8 cellular contexts compared by ENCODE assay signal in the genomic region with DNA sequence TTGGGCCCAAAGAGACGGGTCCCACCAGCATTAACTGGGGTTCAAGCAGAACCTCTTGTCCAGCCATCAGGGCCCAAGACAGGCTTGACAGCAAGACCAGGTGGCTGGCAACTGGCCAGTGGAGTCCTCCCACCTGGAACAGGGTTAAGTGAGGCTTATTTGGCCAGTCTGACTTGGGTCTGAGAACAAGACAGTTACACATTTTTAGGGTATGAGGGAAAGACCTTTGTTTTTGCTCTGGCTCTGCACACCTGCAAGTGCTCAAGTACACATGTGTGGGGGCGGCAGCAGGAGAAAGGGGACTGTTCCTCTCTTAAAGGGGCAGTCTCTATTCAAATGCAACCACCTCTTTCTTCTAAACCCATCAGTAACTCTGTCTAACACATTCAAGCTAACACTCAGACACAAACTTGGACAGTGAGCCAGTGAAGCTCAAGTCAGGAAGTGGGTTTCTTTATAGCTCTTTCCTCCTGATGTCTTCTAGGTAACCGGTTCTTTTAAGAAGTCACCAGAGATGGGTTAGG.
DNase-seq lines count a peak whose midpoint lies in the region; ATAC-seq and TF ChIP-seq lines count a peak whose summit lies in the region.

No MANE protein-coding gene starts in this region.

- H3K9me3 ChIP-seq in neural progenitor cell (ENCODE audit: low read depth) = no peaks in the 10 kb centered on the region

- no peaks in the 10 kb centered on the region for H3K27me3 ChIP-seq in neural progenitor cell

- TF ChIP-seq CTCF in coronary artery (IDR thresholded peaks at IDR 0.05) (no peak), neural progenitor cell (IDR thresholded peaks at IDR 0.05) (no peak)

- in situ Hi-C loops in KBM-7 (cut with MboI; ENCODE audit: low pct_unique_long_range_greater_than_20kb, low sequenced_read_pairs) = no loop called here

- H3K27me3 Mint-ChIP-seq in neural progenitor cell (ENCODE audit: insufficient read depth, low read depth) = peaks cover 3% of the 10 kb centered on the region

- H3K36me3 ChIP-seq in neural progenitor cell = no peaks in the 10 kb centered on the region

- ATAC-seq in HG03097 (IDR thresholded peaks at IDR 0.05; ENCODE audit: low FRiP score, unreplicated experiment) = peak; percentile 33

- H3K27ac ChIP-seq in coronary artery (no peak overlapping the region), neural progenitor cell (no peak overlapping the region)

- no peaks in the 10 kb centered on the region for H4K20me1 ChIP-seq in neural progenitor cell (ENCODE audit: low read depth)

- H2AFZ ChIP-seq in neural progenitor cell (replicated peaks) = no peak overlapping the region

- no peak overlapping the region for H3K4me3 Mint-ChIP-seq in neural progenitor cell

- DNase-seq in stimulated activated CD4-positive, alpha-beta T cell treated with anti-CD3 and anti-CD28 coated beads, Interleukin-15, amount 100 ng/mL, for 24 hours = peak; percentile 66
- DNase-seq in stimulated activated CD4-positive, alpha-beta T cell treated with anti-CD3 and anti-CD28 coated beads, Interleukin-2, amount 100 ng/mL, for 48 hours = no peak
- peak; percentile 61 to 68 for DNase-seq in activated T-cell treated with anti-CD3 and anti-CD28 coated beads, Interleukin-2, amount 50 U/mL, for 48 hours
- peak in 4 of 6 experiments; percentile 28 to 68 (median 68) for DNase-seq in stimulated activated naive CD4-positive, alpha-beta T cell (lab: John Stamatoyannopoulos, UW)
- DNase-seq in coronary artery (ENCODE audit: low spot score) (no peak), KBM-7 (no peak), neural progenitor cell (ENCODE audit: low spot score) (no peak)

- peaks cover 28% of the 10 kb centered on the region for H3K4me1 Mint-ChIP-seq in neural progenitor cell

- peaks cover 13% of the 10 kb centered on the region for H3F3A ChIP-seq in neural progenitor cell (ENCODE audit: low read depth)

- H3K9ac ChIP-seq in neural progenitor cell = no peak overlapping the region

- peaks cover 19% of the 10 kb centered on the region for H3K4me1 ChIP-seq in neural progenitor cell

- H3K4me3 ChIP-seq in coronary artery (no peak overlapping the region), neural progenitor cell (no peak overlapping the region)

- peaks cover under 1% of the 10 kb centered on the region for H3K36me3 Mint-ChIP-seq in neural progenitor cell

- no peak overlapping the region for H3K4me2 ChIP-seq in neural progenitor cell

- no peak overlapping the region for H3K27ac Mint-ChIP-seq in neural progenitor cell

- H3K9me3 Mint-ChIP-seq in neural progenitor cell = no peaks in the 10 kb centered on the region

- no peaks in the 10 kb centered on the region for H3K79me2 ChIP-seq in neural progenitor cell (ENCODE audit: low read depth)

Comparison
In these comparisons a context has a peak if more than half of its experiments do, and no peak if none do; other contexts are left out.
1. DNase-seq: peak in stimulated activated CD4-positive, alpha-beta T cell treated with anti-CD3 and anti-CD28 coated beads, Interleukin-15, amount 100 ng/mL, for 24 hours (single experiment), activated T-cell treated with anti-CD3 and anti-CD28 coated beads, Interleukin-2, amount 50 U/mL, for 48 hours (2 of 2) and stimulated activated naive CD4-positive, alpha-beta T cell (4 of 6); none in stimulated activated CD4-positive, alpha-beta T cell treated with anti-CD3 and anti-CD28 coated beads, Interleukin-2, amount 100 ng/mL, for 48 hours (0 of 2), coronary artery (single experiment), KBM-7 (single experiment) and neural progenitor cell (single experiment).